15 cellular contexts compared by ENCODE assay signal in the genomic region with DNA sequence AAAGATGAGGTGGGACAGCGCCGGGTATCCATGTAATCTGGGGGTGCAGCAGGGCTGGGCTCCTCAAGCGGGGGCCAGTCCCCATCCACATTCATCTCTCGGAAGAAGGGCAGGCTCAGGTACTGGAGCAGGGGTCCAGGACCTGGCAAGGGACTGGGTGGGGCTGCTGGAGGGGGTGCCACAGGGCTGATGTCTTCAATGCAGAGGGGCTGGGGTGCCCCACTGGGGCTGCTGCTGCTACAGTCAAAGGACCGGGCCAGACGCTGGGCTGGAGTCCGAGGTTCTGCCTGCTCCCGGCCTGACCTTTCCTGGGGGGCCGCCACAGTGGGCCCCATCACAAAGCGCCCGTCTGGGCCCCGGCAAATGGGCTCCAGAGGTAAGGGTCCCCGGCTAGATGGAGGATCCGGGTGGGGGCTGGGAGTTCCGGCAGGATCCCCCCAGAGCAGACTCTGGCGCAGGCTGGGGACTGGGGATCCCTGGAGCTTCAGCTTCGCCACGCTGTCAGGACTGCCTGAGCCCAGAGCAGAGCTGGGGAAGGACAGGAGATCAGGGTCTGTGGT. TPM values are rescaled to one million over a fixed set of nuclear protein-coding genes. Genes with fewer than 3 reads are reported as not detected.
DNase-seq lines count a peak whose midpoint lies in the region; ATAC-seq and TF ChIP-seq lines count a peak whose summit lies in the region.
"Had no signal": no experiment of that assay in that cellular context is flagged by ENCODE, and none has a peak within 500 bp of the region (broad histone marks: within the 10 kb centered on the region; RNA-seq: fewer than 3 reads in every experiment).

No MANE protein-coding gene starts in this region.

- no peak for TF ChIP-seq EP300 in suprapubic skin (IDR thresholded peaks at IDR 0.05)

- H3K4me3 ChIP-seq in mammary epithelial cell (replicated peaks in 1 of 3; ENCODE audit: insufficient read depth in 1 of 3, low read depth in 2 of 3, low read length in 3 of 3) = peak overlapping the region in 2 of 3 experiments; percentile 19 to 39
- H3K4me3 ChIP-seq in mesenchymal stem cell (ENCODE audit: insufficient read depth in 1 of 2, low read depth in 1 of 2, low read length in 2 of 2) = no peak overlapping the region
- H3K4me3 ChIP-seq in suprapubic skin = peak overlapping the region; percentile 3

- H3K4me1 ChIP-seq in H9 (ENCODE audit: insufficient read depth, low read length) (no peaks in the 10 kb centered on the region; the same call in 1 of the 2 replicates), mammary epithelial cell (ENCODE audit: insufficient read depth, low read length) (peaks cover 37% of the 10 kb centered on the region), mesenchymal stem cell (ENCODE audit: control insufficient read depth, insufficient read depth, low read depth, low read length) (peaks cover 9% of the 10 kb centered on the region), suprapubic skin (peaks cover 44% of the 10 kb centered on the region)

- H3K9ac ChIP-seq in H9 (ENCODE audit: extremely low read depth, insufficient read length, low read length) = no peak overlapping the region
- no peak overlapping the region for H3K9ac ChIP-seq in mammary epithelial cell (ENCODE audit: insufficient read depth, low read length)
- H3K9ac ChIP-seq in mesenchymal stem cell (ENCODE audit: low read length) = no peak overlapping the region
- H3K9ac ChIP-seq: SK-N-SH had no signal

- peaks cover 2% of the 10 kb centered on the region for H3K36me3 ChIP-seq in mammary epithelial cell (ENCODE audit: insufficient read depth, low read length)
- H3K36me3 ChIP-seq in mesenchymal stem cell (ENCODE audit: control insufficient read depth in 1 of 2, insufficient read depth in 2 of 2, low read depth in 1 of 2, low read length in 2 of 2) = no peaks in the 10 kb centered on the region
- no peaks in the 10 kb centered on the region for H3K36me3 ChIP-seq in suprapubic skin

- H3K4ac ChIP-seq in H9 (ENCODE audit: low read depth, low read length) (no peak overlapping the region), mesenchymal stem cell (ENCODE audit: low read depth in 1 of 2, low read length in 2 of 2) (no peak overlapping the region)

- CTCF ChIA-PET in mammary epithelial cell (lab: Charles Lee; ENCODE audit: low non-redundant PET) = interaction anchor here (0.6 kb wide), 1 partner anchor 1810 kb away, joined by 17 read pairs; no protein-coding TSS in a partner anchor

- no CpG with 5 or more reads among the region's 18 CpGs for WGBS in H9 (ENCODE audit: extremely low coverage, insufficient read length, low lambda C conversion rate)
- WGBS in mammary epithelial cell (ENCODE audit: low coverage, missing lambda C conversion rate) = 87% methylated on average over 15 of the region's 18 CpGs
- WGBS in mesenchymal stem cell = 93% methylated on average over 18 of the region's 18 CpGs
- WGBS in suprapubic skin = 88% methylated on average over 7 of the region's 18 CpGs

- H3K23ac ChIP-seq in H9 (ENCODE audit: insufficient read length, low read depth, low read length) (no peak overlapping the region), mesenchymal stem cell (ENCODE audit: low read length in 2 of 2) (no peak overlapping the region)

- H3K56ac ChIP-seq in H9 (ENCODE audit: insufficient read length, low read depth, low read length) = no peak overlapping the region

- H3K27me3 ChIP-seq in H9 (ENCODE audit: insufficient read depth, low read length) (no peaks in the 10 kb centered on the region), mammary epithelial cell (ENCODE audit: insufficient read depth, low read length) (no peaks in the 10 kb centered on the region), mesenchymal stem cell (ENCODE audit: control insufficient read depth in 1 of 2, insufficient read depth in 1 of 2, low read length in 2 of 2) (peaks cover 4 to 10% of the 10 kb centered on the region in 2 experiments), suprapubic skin (no peaks in the 10 kb centered on the region)

- no peaks in the 10 kb centered on the region for H3K79me1 ChIP-seq in H9 (ENCODE audit: insufficient read depth, low read depth, low read length, poor library complexity, severe bottlenecking)
- H3K79me1 ChIP-seq in mesenchymal stem cell (replicated peaks; ENCODE audit: low read length, poor library complexity, severe bottlenecking) = peaks cover 4% of the 10 kb centered on the region

- H3K27ac Mint-ChIP-seq in H9 = peak overlapping the region in 2 of 3 experiments; percentile 53 to 84; a peak in 1 of 7 replicates

- no peaks in the 10 kb centered on the region for H3K9me3 ChIP-seq in H9 (ENCODE audit: control insufficient read depth, low read depth, low read length)
- H3K9me3 ChIP-seq in mammary epithelial cell (replicated peaks; ENCODE audit: insufficient read depth, low read length) = no peaks in the 10 kb centered on the region
- no peaks in the 10 kb centered on the region for H3K9me3 ChIP-seq in mesenchymal stem cell (ENCODE audit: control insufficient read depth, low read length)
- H3K9me3 ChIP-seq in suprapubic skin = no peaks in the 10 kb centered on the region
- H3K9me3 ChIP-seq: SK-N-SH had no signal

- H3K9me3 Mint-ChIP-seq in H9 = no peaks in the 10 kb centered on the region; a peak in 1 of 5 replicates

- H3K27ac ChIP-seq in H9 (ENCODE audit: insufficient read length, low read depth, low read length) = no peak overlapping the region
- peak overlapping the region; percentile 14 for H3K27ac ChIP-seq in mammary epithelial cell (ENCODE audit: insufficient read depth, low read depth, low read length)
- no peak overlapping the region for H3K27ac ChIP-seq in mesenchymal stem cell (ENCODE audit: low read length, poor library complexity, severe bottlenecking)
- H3K27ac ChIP-seq in suprapubic skin = no peak overlapping the region
- H3K27ac ChIP-seq: C4-2B had no signal

- no peak overlapping the region for H3K18ac ChIP-seq in H9 (ENCODE audit: insufficient read length, low read depth, low read length)
- no peak overlapping the region for H3K18ac ChIP-seq in mesenchymal stem cell (ENCODE audit: low read depth in 1 of 2, low read length in 2 of 2)

- no peaks in the 10 kb centered on the region for H4K20me1 ChIP-seq in H9 (ENCODE audit: control insufficient read depth, insufficient read depth, insufficient read length)
- H4K20me1 ChIP-seq in mammary epithelial cell (ENCODE audit: insufficient read depth, low read length) = no peaks in the 10 kb centered on the region

- no peak overlapping the region for H2BK20ac ChIP-seq in H9 (ENCODE audit: low read depth, low read length, poor library complexity, severe bottlenecking)

- no peak overlapping the region for H2AK5ac ChIP-seq in H9 (ENCODE audit: insufficient read length, low read length)
- H2AK5ac ChIP-seq in mesenchymal stem cell (ENCODE audit: low read length, severe bottlenecking) = no peak overlapping the region

- dilution Hi-C loops in mammary epithelial cell (cut with HindIII; ENCODE audit: low sequenced_read_pairs) = loop anchor here (25.0 kb wide), 1 partner anchor 284 kb away; a partner anchor contains a TSS

- H3K79me2 ChIP-seq in H9 (ENCODE audit: insufficient read depth, low read length) (no peaks in the 10 kb centered on the region), mammary epithelial cell (ENCODE audit: insufficient read depth, low read length) (peaks cover 17% of the 10 kb centered on the region)

- in situ Hi-C loops in mammary epithelial cell (cut with MboI; ENCODE audit: low sequenced_read_pairs in 2 of 2) = no loop called here

- H2BK5ac ChIP-seq in H9 (ENCODE audit: insufficient read length, low read length) = no peak overlapping the region
- H2BK5ac ChIP-seq in mesenchymal stem cell (ENCODE audit: low read depth, low read length, poor library complexity, severe bottlenecking) = no peak overlapping the region

- H3K14ac ChIP-seq in H9 (ENCODE audit: insufficient read depth, low read length) (no peak overlapping the region), mesenchymal stem cell (ENCODE audit: low read length in 2 of 2) (no peak overlapping the region)

- intact Hi-C loops in mammary epithelial cell (cut with micrococcal nuclease) = no loop called here

- no peak overlapping the region for H2BK120ac ChIP-seq in H9 (ENCODE audit: low read depth, low read length, poor library complexity, severe bottlenecking)
- H2BK120ac ChIP-seq in mesenchymal stem cell (ENCODE audit: low read depth, low read length) = no peak overlapping the region

- H2AFZ ChIP-seq in H9 (ENCODE audit: low read length) = no peak overlapping the region
- peak overlapping the region; percentile 31 for H2AFZ ChIP-seq in mammary epithelial cell (ENCODE audit: low read depth, low read length)
- H2AFZ ChIP-seq in mesenchymal stem cell (ENCODE audit: low read depth, low read length) = no peak overlapping the region

- peaks cover 20 to 21% of the 10 kb centered on the region in 2 experiments for H3K4me1 Mint-ChIP-seq in H9

- TF ChIP-seq CTCF in H9 (conservative IDR thresholded peaks at IDR 0.05) (no peak), mammary epithelial cell (conservative IDR thresholded peaks at IDR 0.05 in 1 of 2, IDR thresholded peaks at IDR 0.05 in 1 of 2; ENCODE audit: extremely low read depth in 1 of 2, insufficient read depth in 1 of 2, low read depth in 1 of 2, low read length in 2 of 2) (no peak), suprapubic skin (IDR thresholded peaks at IDR 0.05) (no peak)

- no peak overlapping the region for H2BK15ac ChIP-seq in H9 (ENCODE audit: low read depth, low read length)
- H2BK15ac ChIP-seq in mesenchymal stem cell (ENCODE audit: low read depth, poor library complexity, severe bottlenecking) = peak overlapping the region; percentile 60

- no peak for TF ChIP-seq POLR2A in suprapubic skin (IDR thresholded peaks at IDR 0.05)

- H3K36me3 Mint-ChIP-seq in H9 (ENCODE audit: insufficient read depth in 1 of 3, low read depth in 3 of 3) = peaks cover 16 to 28% (median 25%) of the 10 kb centered on the region in 3 experiments

- H2BK12ac ChIP-seq in H9 (ENCODE audit: insufficient read length, low read depth, low read length) (no peak overlapping the region), mesenchymal stem cell (ENCODE audit: low read length in 2 of 2) (no peak overlapping the region)

- H3K4me2 ChIP-seq in H9 (ENCODE audit: insufficient read depth, insufficient read length, low read length) (no peak overlapping the region), mammary epithelial cell (ENCODE audit: insufficient read depth, low read depth, low read length) (peak overlapping the region; percentile 69), mesenchymal stem cell (ENCODE audit: low read length, poor library complexity, severe bottlenecking) (no peak overlapping the region)
- H3K4me2 ChIP-seq: SK-N-SH had no signal

- H3K4me3 Mint-ChIP-seq in H9 = no peak overlapping the region

- BruUV-seq in mammary epithelial cell (replicated peaks; lab: Mats Ljungman, UMichigan) = no TSS peak

- H3T11ph ChIP-seq in H9 (ENCODE audit: low read length) = no peak overlapping the region

- peaks cover 9% of the 10 kb centered on the region for H3K27me3 Mint-ChIP-seq in H9 (ENCODE audit: low read depth)

- H4K8ac ChIP-seq in H9 (replicated peaks; ENCODE audit: insufficient read length, low read depth, low read length) (no peak overlapping the region), mesenchymal stem cell (ENCODE audit: low read length) (no peak overlapping the region)

- DNase-seq in H9 = no peak
- no peak for DNase-seq in mammary epithelial cell
- no peak for DNase-seq in mesenchymal stem cell
- DNase-seq in suprapubic skin (ENCODE audit: low spot score in 2 of 2) = no peak
- DNase-seq in NCI-H1930 (lab: John Stamatoyannopoulos, UW) = no peak
- DNase-seq in NCI-H1105 treated with DMSO at 0.1 percent for 48 hours (lab: John Stamatoyannopoulos, UW) = no peak
- DNase-seq: COR-L47, NCI-H1436 treated with DMSO at 0.1 percent for 48 hours, NCI-H2081, NCI-H510A, SK-N-SH had no signal

- H3K23me2 ChIP-seq in H9 (ENCODE audit: insufficient read length, low read depth, low read length, poor library complexity, severe bottlenecking) = peaks cover 17% of the 10 kb centered on the region

- H4K5ac ChIP-seq in H9 (ENCODE audit: insufficient read length, low read depth, low read length) = no peak overlapping the region

- no peak overlapping the region for H4K91ac ChIP-seq in H9 (ENCODE audit: insufficient read length, low read depth, low read length)
- H4K91ac ChIP-seq in mesenchymal stem cell (ENCODE audit: low read length) = no peak overlapping the region

- ATAC-seq in HG02610 (IDR thresholded peaks at IDR 0.05; ENCODE audit: unreplicated experiment) = no peak
- ATAC-seq: Right ventricle myocardium inferior had no signal

RNA-seq across cellular contexts. Expression of a gene that starts 3.3 kb away (rescaled TPM):
- 76.7 and 80.5 TPM in 2 replicates for total RNA-seq in H9 (2021)
- total RNA-seq in mammary epithelial cell = 100 to 1,000 TPM; 178 to 454 TPM
- polyA plus RNA-seq in mammary epithelial cell = 748 TPM
- 594 TPM for polyA minus RNA-seq in mammary epithelial cell
- polyA plus RNA-seq in mesenchymal stem cell (2013, experiment 1 of 2) = 328 TPM
- polyA plus RNA-seq in mesenchymal stem cell (2013, experiment 2 of 2) = 330 TPM
- 100 to 1,000 TPM; 281 to 427 (median 338) TPM for total RNA-seq in suprapubic skin

RNA-seq across cellular contexts. Expression of a gene that starts 16.8 kb away (rescaled TPM):
- total RNA-seq in H9 (2021) (11.3 and 12.3 TPM in 2 replicates), mammary epithelial cell (10 to 100 TPM in 1 of 2 donors, 1 to 10 TPM in 1; 1.2 to 21.9 TPM), suprapubic skin (10 to 100 TPM; 26.1 to 44.1 (median 28.4) TPM)
- polyA plus RNA-seq in mammary epithelial cell = 8.3 TPM
- polyA minus RNA-seq in mammary epithelial cell = 19.1 TPM
- polyA plus RNA-seq in mesenchymal stem cell (2013, experiment 1 of 2) = 0.03 TPM
- 0.03 TPM for polyA plus RNA-seq in mesenchymal stem cell (2013, experiment 2 of 2)

RNA-seq across cellular contexts. Expression of a gene that starts 25.5 kb away (rescaled TPM):
- not detected in 2 replicates for total RNA-seq in H9 (2021)
- not detected for total RNA-seq in mammary epithelial cell
- polyA plus RNA-seq in mammary epithelial cell = 0.15 TPM
- not detected for polyA minus RNA-seq in mammary epithelial cell
- polyA plus RNA-seq in mesenchymal stem cell (2013, experiment 1 of 2) = not detected
- not detected for polyA plus RNA-seq in mesenchymal stem cell (2013, experiment 2 of 2)
- total RNA-seq in suprapubic skin = not detected
- total RNA-seq: K562, Right ventricle myocardium inferior had no signal

RNA-seq across cellular contexts. Expression of a gene that starts 28.6 kb away (rescaled TPM):
- total RNA-seq in H9 (2021) (0.53 and 0.85 TPM in 2 replicates), mammary epithelial cell (under 1 TPM in 1 of 2 donors, not detected in 1; 0.82 TPM), suprapubic skin (1 to 10 TPM in 3 of 4 donors, under 1 TPM in 1; 0.78 to 2.1 (median 1.6) TPM)
- polyA plus RNA-seq in mammary epithelial cell = 0.36 TPM
- polyA minus RNA-seq in mammary epithelial cell = not detected
- polyA plus RNA-seq in mesenchymal stem cell (2013, experiment 1 of 2) = 0.86 TPM
- polyA plus RNA-seq in mesenchymal stem cell (2013, experiment 2 of 2) = 0.71 TPM

Comparison
In these comparisons a context has a peak if more than half of its experiments do, and no peak if none do; other contexts are left out.
1. H3K4me3 ChIP-seq: peak in mammary epithelial cell (2 of 3) and suprapubic skin (single experiment); none in mesenchymal stem cell (0 of 2).